In genomic region chr16:79697562-79698112, GRCh38 we compare ENCODE assay signal across 24 cellular contexts.
"Had no signal": no experiment of that assay in that cellular context is flagged by ENCODE, and none has a peak within 500 bp of the region (broad histone marks: within the 10 kb centered on the region; RNA-seq: fewer than 3 reads in every experiment).

No MANE protein-coding gene starts in this region.

- H3K36me3 ChIP-seq: adrenal gland, cardiac muscle cell, gastroesophageal sphincter, thoracic aorta had no signal

- H3K36me3 Mint-ChIP-seq: type B pancreatic cell had no signal

- H3K4me3 ChIP-seq: adrenal gland, body of pancreas, cardiac muscle cell, coronary artery, dorsolateral prefrontal cortex, gastroesophageal sphincter, hepatocyte, thoracic aorta had no signal

- H3K9me3 ChIP-seq: adrenal gland, body of pancreas had no signal

- H3K4me3 Mint-ChIP-seq: activated naive CD4-positive, alpha-beta T cell treated with anti-CD3 and anti-CD28 coated beads for 36 hours; activated naive CD8-positive, alpha-beta T cell treated with anti-CD3 and anti-CD28 coated beads for 36 hours; activated T-cell treated with anti-CD3 and anti-CD28 coated beads, Interleukin-2, amount 50 U/mL, for 72 hours; memory B cell; natural killer cell; type B pancreatic cell had no signal

- H3K27ac Mint-ChIP-seq: activated naive CD4-positive, alpha-beta T cell treated with anti-CD3 and anti-CD28 coated beads for 36 hours; activated naive CD8-positive, alpha-beta T cell treated with anti-CD3 and anti-CD28 coated beads for 36 hours; activated T-cell treated with anti-CD3 and anti-CD28 coated beads, Interleukin-2, amount 50 U/mL, for 72 hours; memory B cell; natural killer cell; type B pancreatic cell had no signal

- DNase-seq: activated CD4-positive, alpha-beta T cell treated with anti-CD3 and anti-CD28 coated beads for 4 hours; activated CD4-positive, alpha-beta T cell treated with anti-CD3 and anti-CD28 coated beads, Interleukin-2, amount 50 U/mL, for 4 hours; activated CD4-positive, CD25-positive, alpha-beta regulatory T cell; activated effector memory CD4-positive, alpha-beta T cell treated with anti-CD3 and anti-CD28 coated beads, Interleukin-2, amount 50 U/mL, for 16 hours; activated naive CD4-positive, alpha-beta T cell treated with anti-CD3 and anti-CD28 coated beads for 36 hours; activated naive CD8-positive, alpha-beta T cell treated with anti-CD3 and anti-CD28 coated beads for 36 hours; activated T-cell treated with anti-CD3 and anti-CD28 coated beads for 4 hours; activated T-cell treated with anti-CD3 and anti-CD28 coated beads, Interleukin-2, amount 50 U/mL, for 72 hours; dorsolateral prefrontal cortex; effector memory CD4-positive, alpha-beta T cell; islet precursor cell; natural killer cell; posterior cingulate gyrus; stimulated activated CD4-positive, alpha-beta T cell treated with anti-CD3 and anti-CD28 coated beads, Interleukin-4, amount 100 ng/mL, for 1 hour; stimulated activated naive CD8-positive, alpha-beta T cell treated with anti-CD3 and anti-CD28 coated beads, Interleukin-15, Interleukin-2, amounts not matched to agents 100 U/mL and 50 U/mL, for 24 hours had no signal

- H3K27me3 Mint-ChIP-seq: memory B cell, type B pancreatic cell had no signal

- ATAC-seq: activated T-cell treated with anti-CD3 and anti-CD28 coated beads, Interleukin-2, amount 50 U/mL, for 72 hours; natural killer cell; stimulated activated naive CD8-positive, alpha-beta T cell treated with anti-CD3 and anti-CD28 coated beads, Interleukin-15, Interleukin-2, amounts not matched to agents 100 U/mL and 50 U/mL, for 24 hours had no signal

- H3K4me1 Mint-ChIP-seq: activated naive CD8-positive, alpha-beta T cell treated with anti-CD3 and anti-CD28 coated beads for 36 hours; memory B cell; natural killer cell had no signal

- H3K4me1 ChIP-seq: adrenal gland, gastroesophageal sphincter had no signal

- H3K27ac ChIP-seq: adrenal gland, body of pancreas, cardiac muscle cell, dorsolateral prefrontal cortex, gastroesophageal sphincter, hepatocyte had no signal
